Comparison of ENCODE assay signal across 19 cellular contexts in the genomic region with DNA sequence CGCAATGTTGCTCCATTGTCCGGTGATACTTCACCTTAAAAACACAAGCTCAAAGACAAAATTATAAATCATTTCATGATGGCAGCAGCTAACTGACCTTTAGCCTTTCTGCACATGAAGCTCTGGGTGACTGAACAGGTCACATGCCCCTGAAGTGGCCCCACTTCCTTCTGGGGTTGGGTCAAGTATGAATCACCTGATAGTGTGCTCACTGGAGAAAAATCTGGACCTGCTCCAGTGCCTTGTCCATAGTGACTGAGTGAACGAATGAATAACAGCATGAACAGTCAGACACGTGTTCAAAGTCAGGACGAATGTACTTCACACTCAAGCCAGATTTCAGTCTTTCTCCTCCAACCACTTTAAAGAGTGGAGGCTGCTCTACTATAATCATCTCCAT.
DNase-seq lines count a peak whose midpoint lies in the region; ATAC-seq, FAIRE-seq and TF ChIP-seq lines count a peak whose summit lies in the region.
"Had no signal": no experiment of that assay in that cellular context is flagged by ENCODE, and none has a peak within 500 bp of the region (broad histone marks: within the 10 kb centered on the region; RNA-seq: fewer than 3 reads in every experiment).

No MANE protein-coding gene starts in this region.

- FAIRE-seq in K562 (lab: Jason Lieb, UNC), result no peak
- FAIRE-seq: D721Med, H1 had no signal

- DNase-seq in right atrium auricular region (ENCODE audit: low spot score) (peak; percentile 38), Right ventricle myocardium superior (no peak), K562 (ENCODE audit: extremely low read depth in 1 of 4, low spot score in 3 of 4) (no peak), osteoblast (ENCODE audit: insufficient read length, low spot score, missing footprints) (peak; percentile 64), NCI-H510A treated with DMSO at 0.1 percent for 48 hours (lab: John Stamatoyannopoulos, UW) (no peak), HUDEP-2 (lab: John Stamatoyannopoulos, UW; ENCODE audit: unreplicated experiment in 76 of 76) (no peak), ecto neural progenitor cell (ENCODE audit: low spot score) (no peak)
- DNase-seq: CD4-positive, alpha-beta memory T cell; DMS79 treated with DMSO at 0.1 percent for 48 hours; Karpas-422; NCI-H1436; NCI-H2029; NCI-H2171 treated with DMSO at 0.1 percent for 48 hours; NCI-H510A; SHP77 treated with DMSO at 0.1 percent for 48 hours had no signal

- H3K4me1 ChIP-seq in right atrium auricular region, result no peaks in the 10 kb centered on the region
- H3K4me1 ChIP-seq in K562 (replicated peaks in 1 of 2; ENCODE audit: control insufficient read depth in 2 of 2, insufficient read depth in 2 of 2, low read length in 2 of 2), result no peaks in the 10 kb centered on the region
- no peaks in the 10 kb centered on the region for H3K4me1 ChIP-seq in osteoblast (ENCODE audit: insufficient read depth, low read length)

- BruUV-seq in K562 (replicated peaks; lab: Mats Ljungman, UMichigan), result no TSS peak

- H3K27ac ChIP-seq in right atrium auricular region (no peak overlapping the region), K562 (ENCODE audit: extremely low read depth, low read depth, low read length) (no peak overlapping the region), osteoblast (ENCODE audit: low read depth, low read length) (no peak overlapping the region)

- H4K20me1 ChIP-seq in K562 (replicated peaks; ENCODE audit: control insufficient read depth, insufficient read depth, low read length) (no peaks in the 10 kb centered on the region), osteoblast (ENCODE audit: insufficient read depth, low read length) (no peaks in the 10 kb centered on the region)

- no peak for TF ChIP-seq POLR2A in K562 (conservative IDR thresholded peaks at IDR 0.05)

- TF ChIP-seq CTCF in right atrium auricular region (IDR thresholded peaks at IDR 0.05) (no peak), K562 (IDR thresholded peaks at IDR 0.05 in 2 of 3, conservative IDR thresholded peaks at IDR 0.05 in 1 of 3; ENCODE audit: insufficient read depth in 2 of 3, low read depth in 1 of 3, low read length in 3 of 3) (no peak), osteoblast (IDR thresholded peaks at IDR 0.05; ENCODE audit: extremely low read depth, low read depth, low read length) (no peak)

- 0% methylated on average over 5 of the region's 5 CpGs for WGBS in K562 (ENCODE audit: insufficient coverage, low coverage, missing lambda C conversion rate)

- no peak overlapping the region for H3K4me3 ChIP-seq in right atrium auricular region
- H3K4me3 ChIP-seq in K562, result no peak overlapping the region
- H3K4me3 ChIP-seq in osteoblast (ENCODE audit: insufficient read depth, low read length), result no peak overlapping the region

- H3K79me2 ChIP-seq in K562 (ENCODE audit: control insufficient read depth, insufficient read depth, low read length) (no peaks in the 10 kb centered on the region), osteoblast (ENCODE audit: insufficient read depth, low read length) (no peaks in the 10 kb centered on the region)

- no peak overlapping the region for H2AFZ ChIP-seq in K562 (ENCODE audit: low read depth, low read length)
- H2AFZ ChIP-seq in osteoblast (ENCODE audit: low read length), result no peak overlapping the region

- no peak for TF ChIP-seq RAD21 in K562 (CRISPR knock-in tag; conservative IDR thresholded peaks at IDR 0.05 in 1 of 2, IDR thresholded peaks at IDR 0.05 in 1 of 2)

- H3K27me3 ChIP-seq in right atrium auricular region (no peaks in the 10 kb centered on the region), K562 (ENCODE audit: control insufficient read depth in 2 of 2, insufficient read depth in 2 of 2, low read length in 2 of 2) (no peaks in the 10 kb centered on the region), osteoblast (ENCODE audit: insufficient read depth, low read length) (no peaks in the 10 kb centered on the region)

- intact Hi-C loops in Right ventricle myocardium superior (cut with DNase I), result no loop called here
- intact Hi-C loops in K562 (cut with micrococcal nuclease), result no loop called here

- H3K9me3 ChIP-seq in right atrium auricular region (no peaks in the 10 kb centered on the region), K562 (replicated peaks; ENCODE audit: control insufficient read depth, insufficient read depth, low read depth, low read length) (no peaks in the 10 kb centered on the region; the same call in 1 of the 2 replicates), osteoblast (ENCODE audit: low read depth, low read length) (peaks cover 3% of the 10 kb centered on the region)

- H3K4me2 ChIP-seq in K562 (ENCODE audit: insufficient read depth, low read length), result no peak overlapping the region
- H3K4me2 ChIP-seq in osteoblast (ENCODE audit: insufficient read depth, low read length), result no peak overlapping the region

- POLR2A ChIA-PET in K562 (lab: Yijun Ruan, JAX), result no interaction called here

- ATAC-seq in Right ventricle myocardium superior (ENCODE audit: poor library complexity) (no peak), K562 (no peak), GM21737 (IDR thresholded peaks at IDR 0.05; ENCODE audit: unreplicated experiment) (no peak)
- ATAC-seq: SK-N-SH treated with all-trans-retinoic acid at 6 μM for 48 hours had no signal

- H3K9me1 ChIP-seq in K562 (ENCODE audit: control insufficient read depth, insufficient read depth, low read length), result no peaks in the 10 kb centered on the region

- in situ Hi-C loops in K562 (cut with MboI), result no loop called here

- CTCF ChIA-PET in K562 (lab: Yijun Ruan, JAX; ENCODE audit: low intra/inter-chr PET ratio), result no interaction called here

- H3K36me3 ChIP-seq in right atrium auricular region, result no peaks in the 10 kb centered on the region
- no peaks in the 10 kb centered on the region for H3K36me3 ChIP-seq in K562 (ENCODE audit: control insufficient read depth, insufficient read depth, low read length)
- H3K36me3 ChIP-seq in osteoblast (ENCODE audit: insufficient read depth, low read length), result no peaks in the 10 kb centered on the region

- H3K9ac ChIP-seq in K562 (ENCODE audit: insufficient read depth in 1 of 2, low read depth in 2 of 2, low read length in 2 of 2), result no peak overlapping the region

- no peak for TF ChIP-seq EP300 in K562 (IDR thresholded peaks at IDR 0.05; ENCODE audit: low read length)

TF ChIP-seq in K562, 482 proteins besides CTCF, POLR2A, EP300 and RAD21:
- TF ChIP-seq ZKSCAN3 (CRISPR knock-in tag; IDR thresholded peaks at IDR 0.05), result no peak
- TF ChIP-seq ZNF586 (CRISPR knock-in tag; conservative IDR thresholded peaks at IDR 0.05), result no peak
- no peak for TF ChIP-seq POLR2AphosphoS2 (IDR thresholded peaks at IDR 0.05; ENCODE audit: low read length)
- no peak for TF ChIP-seq ZBTB1 (CRISPR knock-in tag; IDR thresholded peaks at IDR 0.05; ENCODE audit: borderline replicate concordance, low read depth)
- TF ChIP-seq, protein P1, sequence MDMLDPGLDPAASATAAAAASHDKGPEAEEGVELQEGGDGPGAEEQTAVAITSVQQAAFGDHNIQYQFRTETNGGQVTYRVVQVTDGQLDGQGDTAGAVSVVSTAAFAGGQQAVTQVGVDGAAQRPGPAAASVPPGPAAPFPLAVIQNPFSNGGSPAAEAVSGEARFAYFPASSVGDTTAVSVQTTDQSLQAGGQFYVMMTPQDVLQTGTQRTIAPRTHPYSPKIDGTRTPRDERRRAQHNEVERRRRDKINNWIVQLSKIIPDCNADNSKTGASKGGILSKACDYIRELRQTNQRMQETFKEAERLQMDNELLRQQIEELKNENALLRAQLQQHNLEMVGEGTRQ (CRISPR knock-in tag; IDR thresholded peaks at IDR 0.05), result 0 out of 2 replicates have a peak, but pooled peaks have one; percentile 27
- no peak for TF ChIP-seq E2F3 (CRISPR knock-in tag; IDR thresholded peaks at IDR 0.05)
- no peak for TF ChIP-seq TCFL5 (CRISPR knock-in tag; conservative IDR thresholded peaks at IDR 0.05)

Comparison
In these comparisons a context has a peak if more than half of its experiments do, and no peak if none do; other contexts are left out.
1. DNase-seq: peak in right atrium auricular region (single experiment) and osteoblast (single experiment); none in Right ventricle myocardium superior (single experiment), K562 (0 of 4), NCI-H510A treated with DMSO at 0.1 percent for 48 hours (single experiment), HUDEP-2 (0 of 76) and ecto neural progenitor cell (single experiment).